Comparison of ENCODE assay signal across 13 cellular contexts in the genomic region with DNA sequence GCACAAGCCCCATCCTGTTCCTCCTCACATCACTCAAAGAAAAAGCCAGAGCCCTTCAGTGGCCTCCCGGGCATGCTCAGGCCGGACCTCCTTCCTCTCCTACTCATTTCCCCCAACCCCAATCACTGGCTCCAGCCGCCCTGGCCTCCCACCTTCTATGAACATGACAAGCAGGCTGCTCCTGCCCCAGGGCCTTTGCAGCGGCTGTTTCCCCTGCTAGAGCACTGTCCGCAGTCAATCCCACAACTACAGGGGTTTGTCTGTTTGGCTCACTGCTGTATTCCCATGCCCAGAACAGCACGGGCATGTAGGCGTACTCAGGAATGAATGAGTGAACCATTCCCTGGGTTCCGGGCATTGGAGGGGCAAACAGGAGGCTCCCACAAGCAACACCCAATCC.
"Had no signal": no experiment of that assay in that cellular context is flagged by ENCODE, and none has a peak within 500 bp of the region (broad histone marks: within the 10 kb centered on the region; RNA-seq: fewer than 3 reads in every experiment).

No MANE protein-coding gene starts in this region.

- H3K4me1 ChIP-seq: heart left ventricle had no signal

- H3K4me3 ChIP-seq: esophagus squamous epithelium, heart left ventricle had no signal

- H3K27ac ChIP-seq: esophagus squamous epithelium, heart left ventricle had no signal

- H3K36me3 ChIP-seq: esophagus squamous epithelium, heart left ventricle had no signal

- DNase-seq: activated B cell treated with CpG ODN at 0.5 μM for 24 hours; activated CD4-positive, alpha-beta T cell treated with anti-CD3 and anti-CD28 coated beads, Interleukin-2, amount 10 ng/mL, durations not matched to agents 7 days and 5 days; activated gamma-delta T cell treated with Interleukin-2 at 50 U/mL for 16 hours; activated naive CD8-positive, alpha-beta T cell treated with anti-CD3 and anti-CD28 coated beads for 36 hours; dermis blood vessel endothelial cell; esophagus squamous epithelium; foreskin fibroblast; occipital lobe; stimulated activated CD4-positive, alpha-beta T cell treated with anti-CD3 and anti-CD28 coated beads, Interleukin-4, amount 100 ng/mL, for 24 hours; stimulated activated naive CD8-positive, alpha-beta T cell treated with anti-CD3 and anti-CD28 coated beads, Interleukin-15, amount 100 ng/mL, for 72 hours; T-helper 17 cell had no signal

- H3K36me3 Mint-ChIP-seq: activated naive CD8-positive, alpha-beta T cell treated with anti-CD3 and anti-CD28 coated beads for 36 hours; mesothelial cell of epicardium had no signal

- H3K9me3 Mint-ChIP-seq: activated B cell treated with CpG ODN at 0.5 μM for 24 hours; activated CD4-positive, alpha-beta T cell treated with anti-CD3 and anti-CD28 coated beads, Interleukin-2, amount 10 ng/mL, durations not matched to agents 7 days and 5 days; activated naive CD8-positive, alpha-beta T cell treated with anti-CD3 and anti-CD28 coated beads for 36 hours; mesothelial cell of epicardium; stimulated activated naive CD8-positive, alpha-beta T cell treated with anti-CD3 and anti-CD28 coated beads, Interleukin-15, amount 100 ng/mL, for 72 hours had no signal

- ATAC-seq: heart left ventricle; stimulated activated naive CD8-positive, alpha-beta T cell treated with anti-CD3 and anti-CD28 coated beads, Interleukin-15, amount 100 ng/mL, for 72 hours; T-helper 17 cell had no signal

- H3K4me1 Mint-ChIP-seq: activated B cell treated with CpG ODN at 0.5 μM for 24 hours; activated CD4-positive, alpha-beta T cell treated with anti-CD3 and anti-CD28 coated beads, Interleukin-2, amount 10 ng/mL, durations not matched to agents 7 days and 5 days; activated naive CD8-positive, alpha-beta T cell treated with anti-CD3 and anti-CD28 coated beads for 36 hours; stimulated activated naive CD8-positive, alpha-beta T cell treated with anti-CD3 and anti-CD28 coated beads, Interleukin-15, amount 100 ng/mL, for 72 hours had no signal

- H3K4me3 Mint-ChIP-seq: activated B cell treated with CpG ODN at 0.5 μM for 24 hours; activated CD4-positive, alpha-beta T cell treated with anti-CD3 and anti-CD28 coated beads, Interleukin-2, amount 10 ng/mL, durations not matched to agents 7 days and 5 days; activated naive CD8-positive, alpha-beta T cell treated with anti-CD3 and anti-CD28 coated beads for 36 hours; mesothelial cell of epicardium; stimulated activated naive CD8-positive, alpha-beta T cell treated with anti-CD3 and anti-CD28 coated beads, Interleukin-15, amount 100 ng/mL, for 72 hours; T-helper 17 cell had no signal

- H3K9me3 ChIP-seq: esophagus squamous epithelium, heart left ventricle had no signal

- H3K27ac Mint-ChIP-seq: activated B cell treated with CpG ODN at 0.5 μM for 24 hours; activated CD4-positive, alpha-beta T cell treated with anti-CD3 and anti-CD28 coated beads, Interleukin-2, amount 10 ng/mL, durations not matched to agents 7 days and 5 days; activated naive CD8-positive, alpha-beta T cell treated with anti-CD3 and anti-CD28 coated beads for 36 hours; mesothelial cell of epicardium; stimulated activated naive CD8-positive, alpha-beta T cell treated with anti-CD3 and anti-CD28 coated beads, Interleukin-15, amount 100 ng/mL, for 72 hours; T-helper 17 cell had no signal
